In the genomic region with DNA sequence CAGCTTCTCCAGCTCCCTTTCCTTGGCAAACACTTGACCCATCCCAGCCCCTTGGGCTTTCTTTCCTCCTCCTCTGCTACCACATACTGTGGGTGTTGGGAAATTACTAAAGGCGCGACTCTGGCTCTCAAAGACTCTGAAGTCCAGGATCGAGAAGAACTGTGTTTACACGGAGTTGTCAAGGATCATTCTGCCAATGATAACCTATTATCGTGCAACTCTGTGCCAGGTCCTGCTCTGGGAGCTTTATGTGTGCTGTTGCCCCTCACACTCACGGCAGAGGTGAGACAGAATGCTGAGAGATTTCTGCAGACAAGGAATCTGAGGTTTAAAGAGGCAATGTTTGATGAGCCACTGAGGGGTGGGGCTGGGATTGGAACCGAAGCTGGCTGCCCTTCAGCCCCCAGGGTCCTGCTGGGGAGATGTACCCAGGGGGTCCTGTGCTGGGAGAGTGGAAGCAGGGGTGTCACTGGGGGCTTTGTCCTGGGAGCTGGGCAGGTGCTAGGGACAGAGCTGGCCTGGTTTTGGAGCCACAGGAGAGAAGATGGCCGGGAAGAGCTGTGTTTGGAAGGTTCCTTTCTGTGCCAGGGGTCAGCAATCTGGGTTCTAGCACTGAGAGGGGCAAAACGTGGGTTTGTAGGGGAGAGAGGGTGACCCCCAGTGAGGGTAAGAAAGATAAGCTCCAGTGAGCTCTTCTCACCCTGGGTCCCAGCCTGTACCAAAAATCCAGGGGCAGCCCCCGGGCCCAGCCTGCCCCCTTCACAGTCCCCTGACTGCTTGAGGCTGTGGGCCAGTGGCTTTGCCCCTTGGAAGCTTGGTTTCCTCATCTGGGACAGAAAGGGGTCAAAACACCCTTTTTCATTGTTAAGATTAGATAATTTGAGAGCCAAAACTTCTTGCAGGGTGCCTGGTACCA, we compare ENCODE assay signal across 9 cellular contexts.
DNase-seq lines count a peak whose midpoint lies in the region; ATAC-seq and TF ChIP-seq lines count a peak whose summit lies in the region.
"Had no signal": no experiment of that assay in that cellular context is flagged by ENCODE, and none has a peak within 500 bp of the region (broad histone marks: within the 10 kb centered on the region; RNA-seq: fewer than 3 reads in every experiment).

No MANE protein-coding gene starts in this region.

- DNase-seq in activated CD4-positive, alpha-beta T cell treated with anti-CD3 and anti-CD28 coated beads, Interleukin-2, amount 10 ng/mL, durations not matched to agents 7 days and 5 days = no peak
- DNase-seq in activated CD4-positive, alpha-beta T cell treated with anti-CD3 and anti-CD28 coated beads, Interleukin-2, amount 50 U/mL, for 4 hours = no peak
- DNase-seq in adipocyte (ENCODE audit: low read depth) = no peak
- DNase-seq in lung (ENCODE audit: low spot score) = peak; percentile 37
- DNase-seq in transverse colon = no peak
- no peak for DNase-seq in NCI-H1105 treated with DMSO at 0.1 percent for 48 hours (lab: John Stamatoyannopoulos, UW)
- DNase-seq in NCI-H2081 (lab: John Stamatoyannopoulos, UW) = no peak

- H3K4me3 Mint-ChIP-seq in activated CD4-positive, alpha-beta T cell treated with anti-CD3 and anti-CD28 coated beads, Interleukin-2, amount 10 ng/mL, durations not matched to agents 7 days and 5 days = peak overlapping the region; percentile 75

- intact Hi-C loops in transverse colon (cut with DNase I; ENCODE audit: low total_unique reads) = no loop called here

- peak overlapping the region; percentile 54 to 90 for H3K27ac ChIP-seq in lung (ENCODE audit: low read depth in 1 of 2, low read length in 1 of 2)
- peak overlapping the region; percentile 85 to 89 (median 87) for H3K27ac ChIP-seq in transverse colon
- H3K27ac ChIP-seq: C4-2B had no signal

- H3K9me3 ChIP-seq in adipocyte (ENCODE audit: control insufficient read depth, low read length) (no peaks in the 10 kb centered on the region), lung (ENCODE audit: control insufficient read depth in 2 of 2, insufficient read depth in 1 of 2, low read length in 1 of 2) (no peaks in the 10 kb centered on the region), transverse colon (no peaks in the 10 kb centered on the region)

- peak overlapping the region; percentile 67 for H3K9ac ChIP-seq in adipocyte (ENCODE audit: low read length)

- TF ChIP-seq CTCF in lung (IDR thresholded peaks at IDR 0.05; ENCODE audit: control extremely low read depth, extremely low read depth) (no peak), transverse colon (IDR thresholded peaks at IDR 0.05) (no peak)

- peaks cover 47% of the 10 kb centered on the region for H3K36me3 Mint-ChIP-seq in activated CD4-positive, alpha-beta T cell treated with anti-CD3 and anti-CD28 coated beads, Interleukin-2, amount 10 ng/mL, durations not matched to agents 7 days and 5 days (ENCODE audit: low read depth)

- H3K27ac Mint-ChIP-seq in activated CD4-positive, alpha-beta T cell treated with anti-CD3 and anti-CD28 coated beads, Interleukin-2, amount 10 ng/mL, durations not matched to agents 7 days and 5 days = peak overlapping the region; percentile 88

- ATAC-seq in lung (ENCODE audit: insufficient read depth, low FRiP score) (no peak), HG03520 (IDR thresholded peaks at IDR 0.05; ENCODE audit: unreplicated experiment) (no peak)

- TF ChIP-seq EP300 in transverse colon (IDR thresholded peaks at IDR 0.05; ENCODE audit: low read depth) = no peak

- H3K4me1 Mint-ChIP-seq in activated CD4-positive, alpha-beta T cell treated with anti-CD3 and anti-CD28 coated beads, Interleukin-2, amount 10 ng/mL, durations not matched to agents 7 days and 5 days = peaks cover 98% of the 10 kb centered on the region

- no peak for TF ChIP-seq POLR2A in transverse colon (IDR thresholded peaks at IDR 0.05)

- H3K36me3 ChIP-seq in adipocyte (ENCODE audit: control insufficient read depth, insufficient read depth, low read length, severe bottlenecking) (no peaks in the 10 kb centered on the region), lung (ENCODE audit: control insufficient read depth in 2 of 2, insufficient read depth in 2 of 2, low read length in 2 of 2) (no peaks in the 10 kb centered on the region), transverse colon (no peaks in the 10 kb centered on the region)

- POLR2A ChIA-PET in activated CD4-positive, alpha-beta T cell treated with anti-CD3 and anti-CD28 coated beads, Interleukin-2, amount 10 ng/mL, durations not matched to agents 7 days and 5 days (lab: Charles Lee) = interaction anchor here (0.6 to 1.8 kb wide), 2 partner anchors 12 to 69 kb away, joined by 3 to 6 read pairs; partner anchors contain the start of gene SMAD3

- H3K27me3 ChIP-seq in adipocyte (replicated peaks; ENCODE audit: control insufficient read depth, insufficient read depth, low read length) (no peaks in the 10 kb centered on the region), lung (ENCODE audit: control insufficient read depth, insufficient read depth) (no peaks in the 10 kb centered on the region), transverse colon (no peaks in the 10 kb centered on the region)

- H3K4me3 ChIP-seq in adipocyte (ENCODE audit: low read length) = no peak overlapping the region
- no peak overlapping the region for H3K4me3 ChIP-seq in lung
- peak overlapping the region in 1 of 4 donors; percentile 11 for H3K4me3 ChIP-seq in transverse colon

- CTCF ChIA-PET in activated CD4-positive, alpha-beta T cell treated with anti-CD3 and anti-CD28 coated beads, Interleukin-2, amount 10 ng/mL, durations not matched to agents 7 days and 5 days (lab: Charles Lee) = interaction anchor here (0.6 to 3.7 kb wide), 9 partner anchors 8 to 273 kb away, joined by 3 to 19 read pairs (median 6); no protein-coding TSS in a partner anchor

- no peaks in the 10 kb centered on the region for H3K9me3 Mint-ChIP-seq in activated CD4-positive, alpha-beta T cell treated with anti-CD3 and anti-CD28 coated beads, Interleukin-2, amount 10 ng/mL, durations not matched to agents 7 days and 5 days

- H3K4me1 ChIP-seq in adipocyte (ENCODE audit: control insufficient read depth, insufficient read depth, low read length) (peaks cover 84% of the 10 kb centered on the region), lung (ENCODE audit: control insufficient read depth in 2 of 2, insufficient read depth in 2 of 2, low read length in 2 of 2) (peaks cover 13 to 36% of the 10 kb centered on the region in 2 donors), transverse colon (peaks cover 48 to 89% (median 56%) of the 10 kb centered on the region in 4 donors)

- no peaks in the 10 kb centered on the region for H3K27me3 Mint-ChIP-seq in activated CD4-positive, alpha-beta T cell treated with anti-CD3 and anti-CD28 coated beads, Interleukin-2, amount 10 ng/mL, durations not matched to agents 7 days and 5 days

- in situ Hi-C loops in transverse colon (cut with MboI; ENCODE audit: low pct_ligation_motif_present in 1 of 4, low pct_unique_long_range_greater_than_20kb in 1 of 4, low sequenced_read_pairs in 3 of 4) = no loop called here

- WGBS in lung, 2 donors = 35 to 46% methylated on average over 10 of the region's 10 CpGs
- 17 to 20% methylated on average over 1 to 10 of the region's 10 CpGs for WGBS in transverse colon (ENCODE audit: low coverage in 1 of 2), 2 donors
